Comparison of ENCODE assay signal across 1 cellular context in genomic region chr15:66820474-66821258, GRCh38.
TF ChIP-seq lines count a peak whose summit lies in the region.

No MANE protein-coding gene starts in this region.

TF ChIP-seq in GM23338, 12 proteins besides CTCF, POLR2A, EP300 and RAD21 (continued from another document):
- TF ChIP-seq ETS1 (IDR thresholded peaks at IDR 0.05) (no peak), REST (IDR thresholded peaks at IDR 0.05; ENCODE audit: unreplicated experiment) (no peak), EZH2phosphoT487 (IDR thresholded peaks at IDR 0.05; ENCODE audit: unreplicated experiment) (no peak), NANOG (IDR thresholded peaks at IDR 0.05; ENCODE audit: borderline replicate concordance) (no peak)
